ENCODE assay signal across 8 cellular contexts in genomic region chr7:29563590-29564454, GRCh38. TPM values are rescaled to one million over a fixed set of nuclear protein-coding genes. Genes with fewer than 3 reads are reported as not detected.
DNase-seq lines count a peak whose midpoint lies in the region; ATAC-seq and TF ChIP-seq lines count a peak whose summit lies in the region.

A gene with protein sequence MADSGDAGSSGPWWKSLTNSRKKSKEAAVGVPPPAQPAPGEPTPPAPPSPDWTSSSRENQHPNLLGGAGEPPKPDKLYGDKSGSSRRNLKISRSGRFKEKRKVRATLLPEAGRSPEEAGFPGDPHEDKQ (plus strand): TSS chr7:29563835. CDS start chr7:29566330, 2,495 bp downstream.

- peaks cover 39% of the 10 kb centered on the region for H3K27me3 Mint-ChIP-seq in endodermal cell (ENCODE audit: insufficient read depth)

- H3K9ac ChIP-seq in PC-3 (ENCODE audit: low read length) (peak within 1 kb of the TSS; percentile 68), endodermal cell (ENCODE audit: extremely low read depth, low read length, poor library complexity, severe bottlenecking) (peak within 1 kb of the TSS; percentile 44)

- TF ChIP-seq CTCF in PC-3 (conservative IDR thresholded peaks at IDR 0.05; ENCODE audit: low read depth, low read length), result no peak
- TF ChIP-seq CTCF in endodermal cell (conservative IDR thresholded peaks at IDR 0.05), result no peak
- TF ChIP-seq CTCF in upper lobe of left lung (IDR thresholded peaks at IDR 0.05), result no peak

- WGBS in endodermal cell (ENCODE audit: insufficient coverage in 1 of 2, insufficient read length in 1 of 2), 2 experiments, result 0% methylated on average over 34 to 70 of the region's 70 CpGs
- WGBS in upper lobe of left lung, 2 donors, result 1 to 7% methylated on average over 13 to 60 of the region's 70 CpGs

- H3K36me3 Mint-ChIP-seq in endodermal cell (ENCODE audit: low read depth), result no peaks in the 10 kb centered on the region

- peak within 1 kb of the TSS; percentile 82 for H3K27ac ChIP-seq in PC-3 (ENCODE audit: low read length)
- H3K27ac ChIP-seq in endodermal cell (ENCODE audit: low read depth, low read length), result no peak within 1 kb of the TSS
- H3K27ac ChIP-seq in upper lobe of left lung, result peak within 1 kb of the TSS in 2 of 4 donors; percentile 7 to 13

- H3K36me3 ChIP-seq in PC-3 (ENCODE audit: low read depth, low read length), result no peaks in the 10 kb centered on the region
- H3K36me3 ChIP-seq in endodermal cell (ENCODE audit: control insufficient read depth, insufficient read depth, low read length), result no peaks in the 10 kb centered on the region
- H3K36me3 ChIP-seq in upper lobe of left lung, result no peaks in the 10 kb centered on the region

- H2AFZ ChIP-seq in PC-3 (ENCODE audit: low read length), result peak within 1 kb of the TSS; percentile 90

- peak; percentile 19 for DNase-seq in stimulated activated CD4-positive, alpha-beta T cell treated with anti-CD3 and anti-CD28 coated beads, Interleukin-15, amount 100 ng/mL, for 24 hours
- DNase-seq in stimulated activated CD4-positive, alpha-beta T cell treated with anti-CD3 and anti-CD28 coated beads, Interleukin-2, amount 100 ng/mL, for 48 hours, result no peak
- DNase-seq in PC-3, result peak; percentile 86
- DNase-seq in endodermal cell, result peak; percentile 96
- DNase-seq in upper lobe of left lung, result peak; percentile 71 to 86

- H3K4me3 Mint-ChIP-seq in endodermal cell, result peak within 1 kb of the TSS; percentile 73

- peak; percentile 80 for ATAC-seq in PC-3
- ATAC-seq in upper lobe of left lung (ENCODE audit: low FRiP score in 2 of 2), result peak; percentile 48 to 56
- ATAC-seq in GM21529 (IDR thresholded peaks at IDR 0.05; ENCODE audit: unreplicated experiment), result no peak
- ATAC-seq in HG02623 (IDR thresholded peaks at IDR 0.05; ENCODE audit: unreplicated experiment), result no peak

- H3K9me3 ChIP-seq in PC-3 (ENCODE audit: low read length) (no peaks in the 10 kb centered on the region), endodermal cell (ENCODE audit: control insufficient read depth, low read length) (no peaks in the 10 kb centered on the region), mononuclear cell (ENCODE audit: low read depth, low read length) (no peaks in the 10 kb centered on the region), upper lobe of left lung (no peaks in the 10 kb centered on the region)

- CTCF ChIA-PET in PC-3 (lab: Charles Lee), result interaction anchor here (0.5 kb wide), 1 partner anchor 56 kb away, joined by 3 read pairs; no protein-coding TSS in a partner anchor

- peaks cover 14% of the 10 kb centered on the region for H3K4me1 ChIP-seq in PC-3 (ENCODE audit: insufficient read depth, low read length)
- H3K4me1 ChIP-seq in endodermal cell (ENCODE audit: control insufficient read depth, insufficient read depth, low read length), result peaks cover 7% of the 10 kb centered on the region
- H3K4me1 ChIP-seq in mononuclear cell (ENCODE audit: insufficient read depth, low read length), result peaks cover 39% of the 10 kb centered on the region
- H3K4me1 ChIP-seq in upper lobe of left lung, result peaks cover 30 to 42% (median 38%) of the 10 kb centered on the region in 4 donors

- no peaks in the 10 kb centered on the region for H3K9me2 ChIP-seq in PC-3 (replicated peaks; ENCODE audit: low read length)

- peaks cover 7% of the 10 kb centered on the region for H3K4me1 Mint-ChIP-seq in endodermal cell

- H3K4me3 ChIP-seq in PC-3 (ENCODE audit: low read length) (peak within 1 kb of the TSS; percentile 83), endodermal cell (ENCODE audit: low read length) (peak within 1 kb of the TSS; percentile 87), mononuclear cell (ENCODE audit: low read length) (peak within 1 kb of the TSS; percentile 21), upper lobe of left lung (peak within 1 kb of the TSS in 3 of 4 donors; percentile 30 to 53 (median 46))

- intact Hi-C loops in PC-3 (cut with micrococcal nuclease), result loop anchor here (1.0 to 10.0 kb wide), 8 partner anchors 45 to 449 kb away; no protein-coding TSS in a partner anchor

- H3K4me2 ChIP-seq in PC-3 (ENCODE audit: low read length), result peak within 1 kb of the TSS; percentile 99

- POLR2A ChIA-PET in PC-3 (lab: Charles Lee; ENCODE audit: unreplicated experiment), result interaction anchor here (0.5 to 0.7 kb wide), 4 partner anchors 27 to 875 kb away, joined by 3 to 4 read pairs (median 3); no protein-coding TSS in a partner anchor

- H4K20me1 ChIP-seq in PC-3 (ENCODE audit: low read length), result no peaks in the 10 kb centered on the region

- no peaks in the 10 kb centered on the region for H3F3A ChIP-seq in PC-3 (ENCODE audit: low read length, unreplicated experiment)

- peak within 1 kb of the TSS; percentile 85 for H3K27ac Mint-ChIP-seq in endodermal cell

- peaks cover 17% of the 10 kb centered on the region for H3K79me2 ChIP-seq in PC-3 (ENCODE audit: low read length)

- BruUV-seq in PC-3 (replicated peaks; lab: Mats Ljungman, UMichigan), result TSS peak; percentile 53

- TF ChIP-seq POLR2A in upper lobe of left lung (IDR thresholded peaks at IDR 0.05), result no peak

- H3K27me3 ChIP-seq in PC-3 (ENCODE audit: low read length), result no peaks in the 10 kb centered on the region
- peaks cover 74% of the 10 kb centered on the region for H3K27me3 ChIP-seq in endodermal cell (ENCODE audit: control insufficient read depth, insufficient read depth, low read length, poor library complexity, severe bottlenecking)
- peaks cover 75% of the 10 kb centered on the region for H3K27me3 ChIP-seq in mononuclear cell (ENCODE audit: insufficient read depth, low read length)
- peaks cover 0 to 41% (median 21%) of the 10 kb centered on the region in 4 donors for H3K27me3 ChIP-seq in upper lobe of left lung

- no peak for TF ChIP-seq EP300 in upper lobe of left lung (IDR thresholded peaks at IDR 0.05)

- no peaks in the 10 kb centered on the region for H3K9me3 Mint-ChIP-seq in endodermal cell

RNA-seq across cellular contexts. Expression of the gene that starts here (rescaled TPM):
- total RNA-seq in PC-3 (2014; rRNA removed) (23.4 and 26.6 TPM in 2 replicates), endodermal cell (1 to 10 TPM; 2.7 to 3.7 TPM), mononuclear cell (not detected), upper lobe of left lung (10 to 100 TPM in 1 of 6 donors, 1 to 10 TPM in 5; 2.1 to 13.5 (median 3.5) TPM)
- 1.6 TPM for polyA plus RNA-seq in endodermal cell (2013, experiment 1 of 2)
- 0.54 TPM for polyA plus RNA-seq in endodermal cell (2013, experiment 2 of 2)

Comparison
In these comparisons a context has a peak if more than half of its experiments do, and no peak if none do; other contexts are left out.
1. DNase-seq: peak in stimulated activated CD4-positive, alpha-beta T cell treated with anti-CD3 and anti-CD28 coated beads, Interleukin-15, amount 100 ng/mL, for 24 hours (single experiment), PC-3 (single experiment), endodermal cell (single experiment) and upper lobe of left lung (2 of 2); none in stimulated activated CD4-positive, alpha-beta T cell treated with anti-CD3 and anti-CD28 coated beads, Interleukin-2, amount 100 ng/mL, for 48 hours (0 of 2).
2. ATAC-seq: peak in PC-3 (single experiment) and upper lobe of left lung (2 of 2); none in GM21529 (single experiment) and HG02623 (single experiment).
3. H3K4me3 ChIP-seq: peak in every context shown above with its lines; median percentile 87 in endodermal cell; 83 in PC-3; 46 in upper lobe of left lung; 21 in mononuclear cell.